In genomic region chr18:45684341-45685115, GRCh38 we compare ENCODE assay signal across 24 cellular contexts. TPM values are rescaled to one million over a fixed set of nuclear protein-coding genes. Genes with fewer than 3 reads are reported as not detected.
DNase-seq lines count a peak whose midpoint lies in the region; ATAC-seq, FAIRE-seq and TF ChIP-seq lines count a peak whose summit lies in the region.
"Had no signal": no experiment of that assay in that cellular context is flagged by ENCODE, and none has a peak within 500 bp of the region (broad histone marks: within the 10 kb centered on the region; RNA-seq: fewer than 3 reads in every experiment).

No MANE protein-coding gene starts in this region.

- H3K27ac Mint-ChIP-seq in activated CD8-positive, alpha-beta T cell treated with anti-CD3 and anti-CD28 coated beads for 36 hours = peak overlapping the region; percentile 32
- H3K27ac Mint-ChIP-seq in activated CD8-positive, alpha-beta T cell treated with anti-CD3 and anti-CD28 coated beads, Interleukin-2, amount 10 ng/mL, durations not matched to agents 7 days and 5 days = no peak overlapping the region
- peak overlapping the region; percentile 59 for H3K27ac Mint-ChIP-seq in stimulated activated memory B cell treated with anti-CD40 and anti-IgM and Interleukin-4, amounts not matched to agents 10 μg/mL and 1 μg/mL and 100 μg/mL, for 72 hours
- H3K27ac Mint-ChIP-seq: nephron progenitor cell had no signal

- H3K27me3 ChIP-seq in IMR-90 (ENCODE audit: control insufficient read depth, insufficient read depth, low read length) (no peaks in the 10 kb centered on the region), gastroesophageal sphincter (no peaks in the 10 kb centered on the region), small intestine (ENCODE audit: control insufficient read depth in 2 of 2, insufficient read depth in 2 of 2, low read length in 2 of 2) (no peaks in the 10 kb centered on the region)
- H3K27me3 ChIP-seq: cardiac muscle cell, testis had no signal

- H3K36me3 Mint-ChIP-seq in activated CD8-positive, alpha-beta T cell treated with anti-CD3 and anti-CD28 coated beads for 36 hours (ENCODE audit: low read depth) = peaks cover 2% of the 10 kb centered on the region
- peaks cover 13% of the 10 kb centered on the region for H3K36me3 Mint-ChIP-seq in activated CD8-positive, alpha-beta T cell treated with anti-CD3 and anti-CD28 coated beads, Interleukin-2, amount 10 ng/mL, durations not matched to agents 7 days and 5 days (ENCODE audit: low read depth)
- no peaks in the 10 kb centered on the region for H3K36me3 Mint-ChIP-seq in stimulated activated memory B cell treated with anti-CD40 and anti-IgM and Interleukin-4, amounts not matched to agents 10 μg/mL and 1 μg/mL and 100 μg/mL, for 72 hours
- H3K36me3 Mint-ChIP-seq: T-cell had no signal

- FAIRE-seq in small intestine (lab: Jason Lieb, UNC) = no peak
- FAIRE-seq: A204.1 had no signal

- H3K79me1 ChIP-seq in IMR-90 (ENCODE audit: low read depth in 1 of 2, low read length in 2 of 2) = no peaks in the 10 kb centered on the region

- no peak overlapping the region for H2AFZ ChIP-seq in IMR-90 (replicated peaks; ENCODE audit: low read length, poor library complexity)

- no peak for DNase-seq in activated CD8-positive, alpha-beta T cell treated with anti-CD3 and anti-CD28 coated beads for 36 hours
- no peak for DNase-seq in activated CD8-positive, alpha-beta T cell treated with anti-CD3 and anti-CD28 coated beads, Interleukin-2, amount 10 ng/mL, durations not matched to agents 7 days and 5 days
- DNase-seq in IMR-90 (peak; percentile 78), epithelial cell of esophagus (ENCODE audit: low read depth) (peak; percentile 9), small intestine (no peak)
- DNase-seq: activated CD4-positive, alpha-beta T cell treated with anti-CD3 and anti-CD28 coated beads, Interleukin-2, amount 50 U/mL, for 48 hours; activated T-cell treated with anti-CD3 and anti-CD28 coated beads, Interleukin-2, amount 50 U/mL, for 48 hours; effector CD8-positive, alpha-beta T cell; hippocampal formation; Kasumi-1; mesenchymal stem cell; NCI-H1105; NCI-H510A treated with DMSO at 0.1 percent for 48 hours; nephron progenitor cell; T-cell; testis had no signal

- H2BK5ac ChIP-seq in IMR-90 (ENCODE audit: low read depth, low read length, poor library complexity, severe bottlenecking) = peak overlapping the region; percentile 90

- H3K14ac ChIP-seq in IMR-90 (replicated peaks; ENCODE audit: low read depth, low read length) = no peak overlapping the region

- H3K36me3 ChIP-seq in IMR-90 (ENCODE audit: control insufficient read depth, insufficient read depth, low read length) = no peaks in the 10 kb centered on the region
- no peaks in the 10 kb centered on the region for H3K36me3 ChIP-seq in gastroesophageal sphincter
- H3K36me3 ChIP-seq in small intestine (ENCODE audit: control insufficient read depth in 2 of 2, insufficient read depth in 2 of 2, low read length in 2 of 2) = no peaks in the 10 kb centered on the region
- H3K36me3 ChIP-seq: cardiac muscle cell had no signal

- H3K56ac ChIP-seq in IMR-90 (ENCODE audit: extremely low read depth, insufficient read depth, low read length) = no peak overlapping the region

- H3K4ac ChIP-seq in IMR-90 (ENCODE audit: low read depth, low read length) = no peak overlapping the region

- CTCF ChIA-PET in activated CD8-positive, alpha-beta T cell treated with anti-CD3 and anti-CD28 coated beads for 36 hours (lab: Charles Lee) = interaction anchor here (1.0 to 17.4 kb wide), 2 partner anchors 14 to 19 kb away, joined by 4 to 231 read pairs; no protein-coding TSS in a partner anchor
- CTCF ChIA-PET in activated CD8-positive, alpha-beta T cell treated with anti-CD3 and anti-CD28 coated beads, Interleukin-2, amount 10 ng/mL, durations not matched to agents 7 days and 5 days (lab: Charles Lee) = interaction anchor here (0.9 to 10.4 kb wide), 4 partner anchors 9 to 389 kb away, joined by 3 to 315 read pairs (median 4); no protein-coding TSS in a partner anchor
- CTCF ChIA-PET in IMR-90 (lab: Yijun Ruan, JAX) = interaction anchor here (1.3 kb wide), 1 partner anchor 37 kb away, joined by 3 read pairs; no protein-coding TSS in a partner anchor

- no peaks in the 10 kb centered on the region for H3K9me3 ChIP-seq in IMR-90 (ENCODE audit: control insufficient read depth, insufficient read depth, low read length)
- H3K9me3 ChIP-seq in gastroesophageal sphincter = no peaks in the 10 kb centered on the region
- H3K9me3 ChIP-seq in small intestine (ENCODE audit: control insufficient read depth, low read depth) = no peaks in the 10 kb centered on the region
- H3K9me3 ChIP-seq: testis had no signal

- H3K27ac ChIP-seq in IMR-90 (ENCODE audit: insufficient read depth, low read length) (no peak overlapping the region; the same call in 1 of the 2 replicates), gastroesophageal sphincter (no peak overlapping the region), small intestine (ENCODE audit: low read depth in 1 of 2, low read length in 1 of 2) (no peak overlapping the region)
- H3K27ac ChIP-seq: cardiac muscle cell, testis, VCaP had no signal

- no peak overlapping the region for H4K91ac ChIP-seq in IMR-90 (ENCODE audit: insufficient read depth, low read depth, low read length)

- peaks cover 7% of the 10 kb centered on the region for H3K27me3 Mint-ChIP-seq in activated CD8-positive, alpha-beta T cell treated with anti-CD3 and anti-CD28 coated beads for 36 hours
- peaks cover 7% of the 10 kb centered on the region for H3K27me3 Mint-ChIP-seq in activated CD8-positive, alpha-beta T cell treated with anti-CD3 and anti-CD28 coated beads, Interleukin-2, amount 10 ng/mL, durations not matched to agents 7 days and 5 days (ENCODE audit: low read depth)
- H3K27me3 Mint-ChIP-seq in stimulated activated memory B cell treated with anti-CD40 and anti-IgM and Interleukin-4, amounts not matched to agents 10 μg/mL and 1 μg/mL and 100 μg/mL, for 72 hours = no peaks in the 10 kb centered on the region
- H3K27me3 Mint-ChIP-seq: T-cell had no signal

- no peak overlapping the region for H4K5ac ChIP-seq in IMR-90 (ENCODE audit: low read depth, low read length)

- no peak for TF ChIP-seq POLR2A in IMR-90 (IDR thresholded peaks at IDR 0.05; ENCODE audit: low read depth, low read length)
- no peak for TF ChIP-seq POLR2A in gastroesophageal sphincter (IDR thresholded peaks at IDR 0.05)

- dilution Hi-C loops in IMR-90 (cut with HindIII; ENCODE audit: low sequenced_read_pairs, unreplicated experiment) = no loop called here

- no CpG with 5 or more reads among the region's 5 CpGs for WGBS in IMR-90 (ENCODE audit: extremely low coverage in 2 of 2, insufficient read length in 1 of 2), 2 experiments
- WGBS in gastroesophageal sphincter (ENCODE audit: low coverage in 1 of 2), 2 donors = 48 to 57% methylated on average over 4 to 5 of the region's 5 CpGs
- 75 to 80% (median 79%) methylated on average over 5 of the region's 5 CpGs for WGBS in small intestine, 3 donors

- no peak overlapping the region for H3K18ac ChIP-seq in IMR-90 (ENCODE audit: low read depth, low read length)

- no peaks in the 10 kb centered on the region for H3K9me3 Mint-ChIP-seq in activated CD8-positive, alpha-beta T cell treated with anti-CD3 and anti-CD28 coated beads for 36 hours
- no peaks in the 10 kb centered on the region for H3K9me3 Mint-ChIP-seq in activated CD8-positive, alpha-beta T cell treated with anti-CD3 and anti-CD28 coated beads, Interleukin-2, amount 10 ng/mL, durations not matched to agents 7 days and 5 days (ENCODE audit: insufficient read depth)
- H3K9me3 Mint-ChIP-seq in stimulated activated memory B cell treated with anti-CD40 and anti-IgM and Interleukin-4, amounts not matched to agents 10 μg/mL and 1 μg/mL and 100 μg/mL, for 72 hours = no peaks in the 10 kb centered on the region
- H3K9me3 Mint-ChIP-seq: nephron progenitor cell, T-cell had no signal

- POLR2A ChIA-PET in activated CD8-positive, alpha-beta T cell treated with anti-CD3 and anti-CD28 coated beads for 36 hours (lab: Charles Lee) = interaction anchor here (1.0 kb wide), 1 partner anchor 18 kb away, joined by 3 read pairs; no protein-coding TSS in a partner anchor
- POLR2A ChIA-PET in activated CD8-positive, alpha-beta T cell treated with anti-CD3 and anti-CD28 coated beads, Interleukin-2, amount 10 ng/mL, durations not matched to agents 7 days and 5 days (lab: Charles Lee) = interaction anchor here (2.0 kb wide), 1 partner anchor 17 kb away, joined by 8 read pairs; no protein-coding TSS in a partner anchor
- POLR2A ChIA-PET in IMR-90 (lab: Charles Lee; ENCODE audit: unreplicated experiment) = no interaction called here

- H3K4me1 ChIP-seq in IMR-90 (ENCODE audit: control insufficient read depth, insufficient read depth, low read length) = peaks cover 27% of the 10 kb centered on the region
- H3K4me1 ChIP-seq in gastroesophageal sphincter = no peaks in the 10 kb centered on the region
- H3K4me1 ChIP-seq in small intestine (ENCODE audit: control insufficient read depth in 2 of 2, insufficient read depth in 1 of 2, low read depth in 1 of 2, low read length in 1 of 2) = peaks cover 0 to 9% of the 10 kb centered on the region in 2 donors

- no TSS peak for BruUV-seq in IMR-90 (replicated peaks; lab: Mats Ljungman, UMichigan)

- no peak overlapping the region for H2BK15ac ChIP-seq in IMR-90 (ENCODE audit: low read depth, low read length)

- no peak overlapping the region for H2AK5ac ChIP-seq in IMR-90 (ENCODE audit: low read depth, low read length)

- H2AK9ac ChIP-seq in IMR-90 (replicated peaks; ENCODE audit: low read depth, low read length, poor library complexity) = no peak overlapping the region

- H3K4me2 ChIP-seq in IMR-90 (ENCODE audit: low read depth, low read length) = 0 out of 2 replicates have a peak overlapping the region, but pooled peaks have one; percentile 18

- TF ChIP-seq RAD21 in IMR-90 (IDR thresholded peaks at IDR 0.05; ENCODE audit: low read length) = no peak

- H3K9ac ChIP-seq in IMR-90 (ENCODE audit: low read depth, low read length) = no peak overlapping the region

- intact Hi-C loops in activated CD8-positive, alpha-beta T cell treated with anti-CD3 and anti-CD28 coated beads for 36 hours (cut with micrococcal nuclease) = loop anchor here (5.0 kb wide), 1 partner anchor 388 kb away; the partner anchor contains the start of gene PSTPIP2
- intact Hi-C loops in IMR-90 (cut with micrococcal nuclease) = loop anchor here (5.0 kb wide), 1 partner anchor 288 kb away; no protein-coding TSS in a partner anchor

- no peak for TF ChIP-seq EP300 in gastroesophageal sphincter (IDR thresholded peaks at IDR 0.05)

- no peak overlapping the region for H3K4me3 Mint-ChIP-seq in activated CD8-positive, alpha-beta T cell treated with anti-CD3 and anti-CD28 coated beads for 36 hours
- no peak overlapping the region for H3K4me3 Mint-ChIP-seq in activated CD8-positive, alpha-beta T cell treated with anti-CD3 and anti-CD28 coated beads, Interleukin-2, amount 10 ng/mL, durations not matched to agents 7 days and 5 days
- H3K4me3 Mint-ChIP-seq in stimulated activated memory B cell treated with anti-CD40 and anti-IgM and Interleukin-4, amounts not matched to agents 10 μg/mL and 1 μg/mL and 100 μg/mL, for 72 hours = no peak overlapping the region
- H3K4me3 Mint-ChIP-seq: nephron progenitor cell had no signal

- peak overlapping the region in 1 of 2 experiments; percentile 15; a peak in 1 of 4 replicates for H4K8ac ChIP-seq in IMR-90 (ENCODE audit: low read depth in 2 of 2, low read length in 2 of 2)

- H2BK120ac ChIP-seq in IMR-90 (ENCODE audit: low read depth, low read length) = no peak overlapping the region

- ATAC-seq in activated CD8-positive, alpha-beta T cell treated with anti-CD3 and anti-CD28 coated beads for 36 hours = no peak
- no peak for ATAC-seq in activated CD8-positive, alpha-beta T cell treated with anti-CD3 and anti-CD28 coated beads, Interleukin-2, amount 10 ng/mL, durations not matched to agents 7 days and 5 days
- ATAC-seq in IMR-90 (ENCODE audit: low read depth) (peak; percentile 62), gastroesophageal sphincter (no peak), GM21786 (IDR thresholded peaks at IDR 0.05; ENCODE audit: unreplicated experiment) (no peak)
- no peak for ATAC-seq in stimulated activated memory B cell treated with anti-CD40 and anti-IgM and Interleukin-4, amounts not matched to agents 10 μg/mL and 1 μg/mL and 100 μg/mL, for 72 hours
- ATAC-seq: HCT116, Right ventricle myocardium inferior, T-cell had no signal

- peaks cover 3% of the 10 kb centered on the region; the same call in 1 of the 2 replicates for H3K9me1 ChIP-seq in IMR-90 (ENCODE audit: insufficient read depth, low read length)

- no peak for TF ChIP-seq CTCF in activated CD8-positive, alpha-beta T cell treated with anti-CD3 and anti-CD28 coated beads for 36 hours (IDR thresholded peaks at IDR 0.05)
- TF ChIP-seq CTCF in IMR-90 (conservative IDR thresholded peaks at IDR 0.05; ENCODE audit: low read depth, low read length) (no peak), epithelial cell of esophagus (IDR thresholded peaks at IDR 0.05; ENCODE audit: insufficient read depth, low read depth, low read length, missing control alignments) (no peak), gastroesophageal sphincter (IDR thresholded peaks at IDR 0.05) (no peak)

- H4K20me1 ChIP-seq in IMR-90 (ENCODE audit: insufficient read depth, low read length) = no peaks in the 10 kb centered on the region

- H3K23ac ChIP-seq in IMR-90 (ENCODE audit: low read depth, low read length) = no peak overlapping the region

- in situ Hi-C loops in IMR-90 (cut with MboI; ENCODE audit: low sequenced_read_pairs) = no loop called here

- no peak overlapping the region for H3K4me3 ChIP-seq in IMR-90 (ENCODE audit: insufficient read depth, low read depth, low read length)
- H3K4me3 ChIP-seq in epithelial cell of esophagus (ENCODE audit: low read length) = no peak overlapping the region
- no peak overlapping the region for H3K4me3 ChIP-seq in gastroesophageal sphincter
- H3K4me3 ChIP-seq in small intestine (ENCODE audit: low read depth in 1 of 2, low read length in 2 of 2) = no peak overlapping the region
- H3K4me3 ChIP-seq: cardiac muscle cell, testis had no signal

- H3K4me1 Mint-ChIP-seq in activated CD8-positive, alpha-beta T cell treated with anti-CD3 and anti-CD28 coated beads for 36 hours (ENCODE audit: low read depth) = peaks cover 61% of the 10 kb centered on the region
- peaks cover 61% of the 10 kb centered on the region for H3K4me1 Mint-ChIP-seq in activated CD8-positive, alpha-beta T cell treated with anti-CD3 and anti-CD28 coated beads, Interleukin-2, amount 10 ng/mL, durations not matched to agents 7 days and 5 days (ENCODE audit: low read depth)
- H3K4me1 Mint-ChIP-seq in stimulated activated memory B cell treated with anti-CD40 and anti-IgM and Interleukin-4, amounts not matched to agents 10 μg/mL and 1 μg/mL and 100 μg/mL, for 72 hours = peaks cover 37% of the 10 kb centered on the region

- H2BK20ac ChIP-seq in IMR-90 (ENCODE audit: low read depth, low read length) = no peak overlapping the region

RNA-seq across cellular contexts. Expression of gene SLC14A1, which starts 39.5 kb away (rescaled TPM):
- 1 to 10 TPM; 3.1 TPM for total RNA-seq in activated CD8-positive, alpha-beta T cell treated with anti-CD3 and anti-CD28 coated beads for 36 hours
- total RNA-seq in activated CD8-positive, alpha-beta T cell treated with anti-CD3 and anti-CD28 coated beads, Interleukin-2, amount 10 ng/mL, durations not matched to agents 7 days and 5 days = 1 to 10 TPM; 2.4 to 3.8 TPM
- total RNA-seq in IMR-90 (2012; rRNA removed) = 21.7 and 31.9 TPM in 2 replicates
- polyA plus RNA-seq in IMR-90 (2012; rRNA removed) = 18.3 and 20.5 TPM in 2 replicates
- 24.8 and 32.4 TPM in 2 replicates for polyA plus RNA-seq in IMR-90 (2012; cell fraction: cytosol; rRNA removed)
- polyA plus RNA-seq in IMR-90 (2012; cell fraction: nucleus; rRNA removed; ENCODE audit: low replicate concordance) = 45.7 and 80.2 TPM in 2 replicates
- total RNA-seq in gastroesophageal sphincter = 1 to 10 TPM in 2 of 4 donors, under 1 TPM in 2; 0.40 to 6.6 (median 1.5) TPM
- polyA plus RNA-seq in small intestine = 1 to 10 TPM in 1 of 3 donors, not detected in 2; 1.3 TPM
- total RNA-seq: cardiac muscle cell had no signal
- polyA plus RNA-seq: cardiac muscle cell had no signal

Comparison
In these comparisons a context has a peak if more than half of its experiments do, and no peak if none do; other contexts are left out.
1. DNase-seq: peak in IMR-90 (single experiment) and epithelial cell of esophagus (single experiment); none in activated CD8-positive, alpha-beta T cell treated with anti-CD3 and anti-CD28 coated beads for 36 hours (single experiment), activated CD8-positive, alpha-beta T cell treated with anti-CD3 and anti-CD28 coated beads, Interleukin-2, amount 10 ng/mL, durations not matched to agents 7 days and 5 days (single experiment) and small intestine (single experiment).